Comparison of ENCODE assay signal across 11 cellular contexts in genomic region chr2:224930990-224931389, GRCh38.
A peak's percentile ranks its signal among the peaks of the same experiment; 100 is the strongest.
DNase-seq lines count a peak whose midpoint lies in the region; ATAC-seq and TF ChIP-seq lines count a peak whose summit lies in the region.
"Had no signal": no experiment of that assay in that cellular context is flagged by ENCODE, and none has a peak within 500 bp of the region (broad histone marks: within the 10 kb centered on the region; RNA-seq: fewer than 3 reads in every experiment).

No MANE protein-coding gene starts in this region.

- BruUV-seq in PC-3 (replicated peaks; lab: Mats Ljungman, UMichigan) = no TSS peak

- no peaks in the 10 kb centered on the region for H3K9me3 ChIP-seq in liver (ENCODE audit: control insufficient read depth in 4 of 4, low read length in 3 of 4)
- no peaks in the 10 kb centered on the region for H3K9me3 ChIP-seq in right lobe of liver
- no peaks in the 10 kb centered on the region for H3K9me3 ChIP-seq in PC-3 (ENCODE audit: low read length)
- no peaks in the 10 kb centered on the region for H3K9me3 ChIP-seq in aorta (ENCODE audit: control insufficient read depth, low read length)
- H3K9me3 ChIP-seq in esophagus muscularis mucosa = no peaks in the 10 kb centered on the region
- H3K9me3 ChIP-seq in BE2C = no peaks in the 10 kb centered on the region

- no peaks in the 10 kb centered on the region for H3K4me1 ChIP-seq in liver (ENCODE audit: control insufficient read depth in 4 of 4, insufficient read depth in 4 of 4, low read length in 3 of 4)
- no peaks in the 10 kb centered on the region for H3K4me1 ChIP-seq in right lobe of liver
- H3K4me1 ChIP-seq in PC-3 (ENCODE audit: insufficient read depth, low read length) = peaks cover 37% of the 10 kb centered on the region
- peaks cover 4 to 30% of the 10 kb centered on the region in 2 donors for H3K4me1 ChIP-seq in aorta (ENCODE audit: control insufficient read depth in 1 of 2, insufficient read depth in 2 of 2, low read length in 2 of 2)
- H3K4me1 ChIP-seq in esophagus muscularis mucosa = peaks cover 0 to 54% (median 30%) of the 10 kb centered on the region in 4 donors
- H3K4me1 ChIP-seq in BE2C = no peaks in the 10 kb centered on the region
- H3K4me1 ChIP-seq: parathyroid adenoma had no signal

- TF ChIP-seq POLR2A in right lobe of liver (IDR thresholded peaks at IDR 0.05) (no peak), esophagus muscularis mucosa (IDR thresholded peaks at IDR 0.05; ENCODE audit: low read depth) (no peak)

- peak overlapping the region; percentile 81 to 93 for H3K27ac Mint-ChIP-seq in effector memory CD8-positive, alpha-beta T cell

- no peak for TF ChIP-seq EP300 in esophagus muscularis mucosa (IDR thresholded peaks at IDR 0.05)

- H3K4me1 Mint-ChIP-seq in effector memory CD8-positive, alpha-beta T cell (ENCODE audit: low read depth in 2 of 2) = peaks cover 73 to 90% of the 10 kb centered on the region in 2 donors

- whole genome bisulfite sequencing in liver = 86% methylated on average over 3 of the region's 3 CpGs
- 83% methylated on average over 3 of the region's 3 CpGs for WGBS in right lobe of liver (ENCODE audit: insufficient coverage, low coverage, low lambda C conversion rate, missing lambda C conversion rate)
- WGBS in aorta, 2 donors = 45 to 46% methylated on average over 3 of the region's 3 CpGs
- WGBS in esophagus muscularis mucosa = 88% methylated on average over 3 of the region's 3 CpGs

- no peak overlapping the region for H3K4me2 ChIP-seq in PC-3 (ENCODE audit: low read length)

- H3K4me3 Mint-ChIP-seq in effector memory CD8-positive, alpha-beta T cell = peak overlapping the region; percentile 56 to 67

- CTCF ChIA-PET in PC-3 (lab: Charles Lee) = no interaction called here

- no peaks in the 10 kb centered on the region for H3K9me3 Mint-ChIP-seq in effector memory CD8-positive, alpha-beta T cell

- H3K9ac ChIP-seq in liver (ENCODE audit: low read depth in 1 of 2, low read length in 2 of 2) (no peak overlapping the region), PC-3 (ENCODE audit: low read length) (no peak overlapping the region)
- H3K9ac ChIP-seq: parathyroid adenoma had no signal

- H3K27me3 ChIP-seq in liver (ENCODE audit: control insufficient read depth in 4 of 4, insufficient read depth in 4 of 4, low read length in 3 of 4) (no peaks in the 10 kb centered on the region), right lobe of liver (no peaks in the 10 kb centered on the region), PC-3 (ENCODE audit: low read length) (no peaks in the 10 kb centered on the region), aorta (ENCODE audit: control insufficient read depth in 1 of 2, insufficient read depth in 2 of 2, low read length in 1 of 2) (no peaks in the 10 kb centered on the region), esophagus muscularis mucosa (no peaks in the 10 kb centered on the region), BE2C (no peaks in the 10 kb centered on the region; the same call in 1 of the 2 replicates)

- peak; percentile 42 to 44 for TF ChIP-seq RAD21 in liver (IDR thresholded peaks at IDR 0.05)

- no peak overlapping the region for H3K27ac ChIP-seq in liver (ENCODE audit: low read depth in 1 of 2, low read length in 2 of 2)
- H3K27ac ChIP-seq in right lobe of liver = no peak overlapping the region
- no peak overlapping the region for H3K27ac ChIP-seq in PC-3 (ENCODE audit: low read length)
- peak overlapping the region; percentile 77 to 86 for H3K27ac ChIP-seq in aorta (ENCODE audit: low read depth in 1 of 2, low read length in 2 of 2)
- no peak overlapping the region for H3K27ac ChIP-seq in esophagus muscularis mucosa (replicated peaks in 1 of 4)
- H3K27ac ChIP-seq: parathyroid adenoma had no signal

- no peaks in the 10 kb centered on the region for H3K79me2 ChIP-seq in PC-3 (ENCODE audit: low read length)
- H3K79me2 ChIP-seq: parathyroid adenoma had no signal

- no peaks in the 10 kb centered on the region for H3K27me3 Mint-ChIP-seq in effector memory CD8-positive, alpha-beta T cell

- H3K9me2 ChIP-seq in PC-3 (replicated peaks; ENCODE audit: low read length) = no peaks in the 10 kb centered on the region

- no peaks in the 10 kb centered on the region for H4K20me1 ChIP-seq in PC-3 (ENCODE audit: low read length)

- H3K36me3 ChIP-seq in liver (ENCODE audit: control insufficient read depth in 4 of 4, insufficient read depth in 3 of 4, low read depth in 1 of 4, low read length in 3 of 4) (peaks cover 0 to 4% (median 0%) of the 10 kb centered on the region in 4 donors), right lobe of liver (no peaks in the 10 kb centered on the region), PC-3 (ENCODE audit: low read depth, low read length) (no peaks in the 10 kb centered on the region), aorta (ENCODE audit: control insufficient read depth in 1 of 2, insufficient read depth in 2 of 2, low read length in 1 of 2) (no peaks in the 10 kb centered on the region), esophagus muscularis mucosa (no peaks in the 10 kb centered on the region), BE2C (no peaks in the 10 kb centered on the region)

- H3F3A ChIP-seq in PC-3 (ENCODE audit: low read length, unreplicated experiment) = no peaks in the 10 kb centered on the region

- POLR2A ChIA-PET in PC-3 (lab: Charles Lee; ENCODE audit: unreplicated experiment) = no interaction called here

- peaks cover 49% of the 10 kb centered on the region for H3K36me3 Mint-ChIP-seq in effector memory CD8-positive, alpha-beta T cell (ENCODE audit: insufficient read depth)

- H3K4me3 ChIP-seq in liver (ENCODE audit: low read depth in 1 of 3, low read length in 3 of 3) (no peak overlapping the region), right lobe of liver (no peak overlapping the region), PC-3 (ENCODE audit: low read length) (no peak overlapping the region), aorta (ENCODE audit: low read length in 2 of 2) (no peak overlapping the region), esophagus muscularis mucosa (no peak overlapping the region), BE2C (ENCODE audit: low read depth, low read length) (no peak overlapping the region)

- H2AFZ ChIP-seq in PC-3 (ENCODE audit: low read length) = no peak overlapping the region
- H2AFZ ChIP-seq: parathyroid adenoma had no signal

- intact Hi-C loops in right lobe of liver (cut with DNase I) (no loop called here), PC-3 (cut with micrococcal nuclease) (loop anchor here (10.0 kb wide), 1 partner anchor 734 kb away; no protein-coding TSS in a partner anchor), aorta (cut with DNase I) (no loop called here), esophagus muscularis mucosa (cut with DNase I) (no loop called here)

- no peak for TF ChIP-seq CTCF in liver (IDR thresholded peaks at IDR 0.05; ENCODE audit: low read depth, low read length, missing input control)
- TF ChIP-seq CTCF in right lobe of liver (IDR thresholded peaks at IDR 0.05) = no peak
- peak; percentile 41; the same call in 1 of the 2 replicates for TF ChIP-seq CTCF in PC-3 (conservative IDR thresholded peaks at IDR 0.05; ENCODE audit: low read depth, low read length)
- no peak for TF ChIP-seq CTCF in esophagus muscularis mucosa (IDR thresholded peaks at IDR 0.05)
- no peak for TF ChIP-seq CTCF in BE2C (IDR thresholded peaks at IDR 0.05; ENCODE audit: low read depth, low read length)

- DNase-seq in right lobe of liver (no peak), PC-3 (no peak), aorta (peak in 1 of 2 donors; percentile 79), esophagus muscularis mucosa (ENCODE audit: extremely low spot score) (no peak), NOMO-1 treated with dmso at 0.1 percent for 144 hours (lab: John Stamatoyannopoulos, UW; ENCODE audit: unreplicated experiment) (no peak), BE2C (no peak)
- DNase-seq in effector memory CD8-positive, alpha-beta T cell = no peak
- DNase-seq: islet precursor cell, NCI-H748 treated with DMSO at 0.1 percent for 48 hours had no signal

- ATAC-seq in right lobe of liver (no peak), PC-3 (no peak), aorta (ENCODE audit: low FRiP score) (no peak)
- no peak for ATAC-seq in effector memory CD8-positive, alpha-beta T cell (replicated peaks)

TF ChIP-seq in liver, 16 proteins besides CTCF, POLR2A, EP300 and RAD21:
- no peak for TF ChIP-seq HNF4G (IDR thresholded peaks at IDR 0.05)
- no peak for TF ChIP-seq GABPA (IDR thresholded peaks at IDR 0.05 in 1 of 2, conservative IDR thresholded peaks at IDR 0.05 in 1 of 2)
- no peak for TF ChIP-seq FOXA1 (IDR thresholded peaks at IDR 0.05)
- no peak for TF ChIP-seq FOXA2 (IDR thresholded peaks at IDR 0.05)
- TF ChIP-seq SP1 (IDR thresholded peaks at IDR 0.05) = no peak
- no peak for TF ChIP-seq EGR1 (IDR thresholded peaks at IDR 0.05; ENCODE audit: low read depth in 2 of 2)
- no peak for TF ChIP-seq TAF1 (conservative IDR thresholded peaks at IDR 0.05)

Comparison
In these comparisons a context has a peak if more than half of its experiments do, and no peak if none do; other contexts are left out.
1. H3K27ac ChIP-seq: peak in aorta (2 of 2); none in liver (0 of 2), right lobe of liver (0 of 3), PC-3 (single experiment) and esophagus muscularis mucosa (0 of 4).